8 cellular contexts compared by ENCODE assay signal in the genomic region with DNA sequence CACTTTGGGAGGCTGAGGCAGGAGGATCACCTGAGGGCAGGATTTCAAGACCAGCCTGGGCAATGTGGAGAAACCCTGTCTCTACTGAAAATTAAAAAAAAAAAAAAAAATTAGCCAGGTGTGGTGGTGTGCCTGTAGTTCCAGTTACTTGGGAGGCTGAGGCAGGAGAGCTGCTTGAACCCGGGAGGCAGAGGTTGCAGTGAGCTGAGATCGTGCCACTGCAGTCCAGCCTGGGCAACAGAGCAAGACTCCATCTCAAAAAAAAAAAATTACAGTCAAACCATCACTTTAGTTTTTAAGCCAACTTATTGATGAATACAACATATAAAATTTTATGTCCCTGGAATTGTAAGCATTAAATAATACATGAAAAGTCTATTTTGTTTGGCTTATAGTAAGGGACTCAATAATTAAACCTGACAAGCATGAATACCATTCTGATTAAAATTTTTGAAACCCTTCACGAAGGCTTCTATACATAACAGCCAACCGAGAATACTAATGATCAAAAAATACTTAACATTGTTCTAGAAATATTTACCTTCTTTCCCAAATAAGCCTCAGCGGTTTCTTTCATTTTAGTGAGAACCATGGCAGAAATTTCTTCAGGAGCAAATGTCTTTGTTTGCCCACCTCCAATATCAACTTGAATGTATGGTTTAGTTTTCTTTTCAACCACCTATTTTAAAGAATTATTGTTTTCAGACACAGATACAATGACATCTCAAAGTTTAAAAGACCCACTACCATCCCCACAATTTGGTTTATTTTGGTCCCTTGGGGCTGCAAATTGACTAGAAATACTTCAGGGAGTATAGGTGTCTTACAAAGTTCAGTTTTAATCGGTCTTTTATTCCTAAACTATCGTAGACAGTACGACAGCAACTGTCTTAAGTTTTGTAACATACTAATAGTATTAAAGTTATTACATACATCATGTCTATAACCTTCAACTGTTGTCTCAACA.
DNase-seq lines count a peak whose midpoint lies in the region; ATAC-seq and TF ChIP-seq lines count a peak whose summit lies in the region.

No MANE protein-coding gene starts in this region.

- H3K9me3 ChIP-seq in mucosa of stomach (ENCODE audit: control insufficient read depth, low read length): no peaks in the 10 kb centered on the region

- peaks cover 11% of the 10 kb centered on the region for H3K36me3 ChIP-seq in mucosa of stomach (ENCODE audit: control insufficient read depth, insufficient read depth, low read length)

- ATAC-seq in stimulated activated naive CD8-positive, alpha-beta T cell treated with anti-CD3 and anti-CD28 coated beads, Interleukin-15, Interleukin-2, amounts not matched to agents 100 U/mL and 50 U/mL, for 24 hours: no peak
- no peak for ATAC-seq in central memory CD8-positive, alpha-beta T cell (replicated peaks; ENCODE audit: extremely low read depth, poor library complexity, severe bottlenecking)
- ATAC-seq in GM21526 (IDR thresholded peaks at IDR 0.05; ENCODE audit: low FRiP score, unreplicated experiment) (no peak), HG03135 (IDR thresholded peaks at IDR 0.05; ENCODE audit: unreplicated experiment) (no peak)

- H3K4me1 ChIP-seq in mucosa of stomach (ENCODE audit: control insufficient read depth, insufficient read depth, low read length): peaks cover 37% of the 10 kb centered on the region

- DNase-seq in stimulated activated naive CD8-positive, alpha-beta T cell treated with anti-CD3 and anti-CD28 coated beads, Interleukin-15, Interleukin-2, amounts not matched to agents 100 U/mL and 50 U/mL, for 24 hours: no peak
- DNase-seq in central memory CD8-positive, alpha-beta T cell (ENCODE audit: low spot score in 2 of 2): no peak
- no peak for DNase-seq in GM20000 (ENCODE audit: low spot score)
- no peak for DNase-seq in stimulated activated CD4-positive, alpha-beta T cell treated with anti-CD3 and anti-CD28 coated beads, Interleukin-15, amount 100 ng/mL, for 24 hours

- H3K9me3 Mint-ChIP-seq in stimulated activated naive CD8-positive, alpha-beta T cell treated with anti-CD3 and anti-CD28 coated beads, Interleukin-15, Interleukin-2, amounts not matched to agents 100 ng/mL and 50 ng/mL, for 24 hours: no peaks in the 10 kb centered on the region
- H3K9me3 Mint-ChIP-seq in central memory CD8-positive, alpha-beta T cell: no peaks in the 10 kb centered on the region

- peak overlapping the region; percentile 68 for H3K9ac ChIP-seq in mucosa of stomach (ENCODE audit: low read length)

- peaks cover 4% of the 10 kb centered on the region for H3K27me3 Mint-ChIP-seq in stimulated activated naive CD8-positive, alpha-beta T cell treated with anti-CD3 and anti-CD28 coated beads, Interleukin-15, Interleukin-2, amounts not matched to agents 100 ng/mL and 50 ng/mL, for 24 hours
- no peaks in the 10 kb centered on the region for H3K27me3 Mint-ChIP-seq in central memory CD8-positive, alpha-beta T cell

- peak overlapping the region; percentile 34 for H3K4me3 ChIP-seq in mucosa of stomach (ENCODE audit: low read length)

- TF ChIP-seq CTCF in GM20000 (IDR thresholded peaks at IDR 0.05; ENCODE audit: extremely low read depth, missing control alignments): no peak

- no peaks in the 10 kb centered on the region for H3K27me3 ChIP-seq in mucosa of stomach (ENCODE audit: control insufficient read depth, insufficient read depth, low read length)

- peaks cover 78% of the 10 kb centered on the region for H3K4me1 Mint-ChIP-seq in stimulated activated naive CD8-positive, alpha-beta T cell treated with anti-CD3 and anti-CD28 coated beads, Interleukin-15, Interleukin-2, amounts not matched to agents 100 ng/mL and 50 ng/mL, for 24 hours (ENCODE audit: low read depth)
- H3K4me1 Mint-ChIP-seq in central memory CD8-positive, alpha-beta T cell: peaks cover 50% of the 10 kb centered on the region

- peak overlapping the region; percentile 99 for H3K27ac Mint-ChIP-seq in stimulated activated naive CD8-positive, alpha-beta T cell treated with anti-CD3 and anti-CD28 coated beads, Interleukin-15, Interleukin-2, amounts not matched to agents 100 ng/mL and 50 ng/mL, for 24 hours
- peak overlapping the region; percentile 99 for H3K27ac Mint-ChIP-seq in central memory CD8-positive, alpha-beta T cell (ENCODE audit: low read depth)

- H3K4me3 Mint-ChIP-seq in stimulated activated naive CD8-positive, alpha-beta T cell treated with anti-CD3 and anti-CD28 coated beads, Interleukin-15, Interleukin-2, amounts not matched to agents 100 ng/mL and 50 ng/mL, for 24 hours: peak overlapping the region; percentile 99
- H3K4me3 Mint-ChIP-seq in central memory CD8-positive, alpha-beta T cell: peak overlapping the region; percentile 96

- H3K36me3 Mint-ChIP-seq in stimulated activated naive CD8-positive, alpha-beta T cell treated with anti-CD3 and anti-CD28 coated beads, Interleukin-15, Interleukin-2, amounts not matched to agents 100 ng/mL and 50 ng/mL, for 24 hours (ENCODE audit: low read depth): peaks cover 69% of the 10 kb centered on the region
- H3K36me3 Mint-ChIP-seq in central memory CD8-positive, alpha-beta T cell (ENCODE audit: insufficient read depth): peaks cover 74% of the 10 kb centered on the region
